ENCODE assay signal across 15 cellular contexts in the genomic region with DNA sequence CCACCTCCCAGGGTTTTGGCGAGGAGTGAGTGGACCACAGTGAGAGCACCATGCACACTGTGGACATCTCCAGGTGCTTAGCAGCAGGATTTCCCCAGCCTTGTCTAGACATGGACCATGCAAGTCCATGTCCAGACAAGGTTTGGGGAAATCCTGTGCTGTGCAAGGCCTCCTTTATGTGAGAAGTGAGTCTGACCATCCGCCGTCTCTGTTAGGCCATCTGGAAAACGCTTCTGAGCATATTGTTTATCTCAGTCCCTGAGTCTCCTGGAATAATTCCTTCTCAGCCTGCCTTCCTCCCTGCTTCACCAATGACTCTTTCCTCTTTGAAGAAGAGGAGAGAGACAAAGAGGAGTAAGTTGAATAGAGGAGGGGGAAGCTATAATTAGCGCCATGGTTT. TPM values are rescaled to one million over a fixed set of nuclear protein-coding genes. Genes with fewer than 3 reads are reported as not detected.
DNase-seq lines count a peak whose midpoint lies in the region; ATAC-seq, FAIRE-seq and TF ChIP-seq lines count a peak whose summit lies in the region.
"Had no signal": no experiment of that assay in that cellular context is flagged by ENCODE, and none has a peak within 500 bp of the region (broad histone marks: within the 10 kb centered on the region; RNA-seq: fewer than 3 reads in every experiment).

No MANE protein-coding gene starts in this region.

- H3K9me3 Mint-ChIP-seq in CD4-positive, alpha-beta T cell: no peaks in the 10 kb centered on the region
- no peaks in the 10 kb centered on the region for H3K9me3 Mint-ChIP-seq in nephron progenitor cell

- H3K4me1 ChIP-seq in K562 (replicated peaks in 1 of 2; ENCODE audit: control insufficient read depth in 2 of 2, insufficient read depth in 2 of 2, low read length in 2 of 2): peaks cover 44 to 88% of the 10 kb centered on the region in 2 experiments

- no peak for DNase-seq in CD4-positive, alpha-beta T cell
- DNase-seq in NCI-H69 (lab: John Stamatoyannopoulos, UW) (peak; percentile 40), K562 (ENCODE audit: extremely low read depth in 1 of 4, low spot score in 3 of 4) (peak in 1 of 4 experiments; percentile 37), nephron progenitor cell (no peak), DMS 273 (lab: John Stamatoyannopoulos, UW; ENCODE audit: unreplicated experiment) (no peak), dermis blood vessel endothelial cell (no peak)
- DNase-seq: caudate nucleus, hippocampal formation, lower lobe of right lung, NCI-H1417 treated with DMSO at 0.1 percent for 48 hours, NCI-H82, Right ventricle myocardium superior had no signal

- no peak for TF ChIP-seq RAD21 in K562 (CRISPR knock-in tag; conservative IDR thresholded peaks at IDR 0.05 in 1 of 2, IDR thresholded peaks at IDR 0.05 in 1 of 2)

- 29% methylated on average over 3 of the region's 5 CpGs for WGBS in K562 (ENCODE audit: insufficient coverage, low coverage, missing lambda C conversion rate)

- H3K27me3 Mint-ChIP-seq in CD4-positive, alpha-beta T cell: no peaks in the 10 kb centered on the region
- no peaks in the 10 kb centered on the region for H3K27me3 Mint-ChIP-seq in nephron progenitor cell (ENCODE audit: low read depth, poor library complexity)
- H3K27me3 Mint-ChIP-seq: progenitor cell of endocrine pancreas had no signal

- H3K9me3 ChIP-seq in CD4-positive, alpha-beta T cell (ENCODE audit: control insufficient read depth, low read length): no peaks in the 10 kb centered on the region
- H3K9me3 ChIP-seq in K562 (replicated peaks; ENCODE audit: control insufficient read depth, insufficient read depth, low read depth, low read length): no peaks in the 10 kb centered on the region
- H3K9me3 ChIP-seq: lower lobe of right lung had no signal

- POLR2A ChIA-PET in CD4-positive, alpha-beta T cell (lab: Charles Lee): interaction anchor here (0.6 to 3.9 kb wide), 22 partner anchors 8 to 259 kb away, joined by 3 to 51 read pairs (median 4); a partner anchor contains a TSS
- POLR2A ChIA-PET in K562 (lab: Yijun Ruan, JAX): interaction anchor here (0.8 kb wide), 1 partner anchor 9 kb away, joined by 5 read pairs; no protein-coding TSS in a partner anchor

- no peaks in the 10 kb centered on the region for H4K20me1 ChIP-seq in K562 (replicated peaks; ENCODE audit: control insufficient read depth, insufficient read depth, low read length)

- no TSS peak for BruUV-seq in K562 (replicated peaks; lab: Mats Ljungman, UMichigan)

- ATAC-seq in CD4-positive, alpha-beta T cell (ENCODE audit: poor library complexity): no peak
- 0 out of 3 replicates have a peak, but pooled peaks have one; percentile 2 for ATAC-seq in K562
- ATAC-seq in HG02571 (IDR thresholded peaks at IDR 0.05; ENCODE audit: unreplicated experiment): no peak
- ATAC-seq in HG02973 (IDR thresholded peaks at IDR 0.05; ENCODE audit: unreplicated experiment): no peak

- H3K4me1 Mint-ChIP-seq in CD4-positive, alpha-beta T cell (ENCODE audit: low read depth): peaks cover 92% of the 10 kb centered on the region
- H3K4me1 Mint-ChIP-seq in nephron progenitor cell: peaks cover 72% of the 10 kb centered on the region

- H3K79me2 ChIP-seq in K562 (ENCODE audit: control insufficient read depth, insufficient read depth, low read length): peaks cover 90% of the 10 kb centered on the region

- in situ Hi-C loops in K562 (cut with MboI): no loop called here

- TF ChIP-seq POLR2A in K562 (conservative IDR thresholded peaks at IDR 0.05): no peak

- CTCF ChIA-PET in CD4-positive, alpha-beta T cell (lab: Charles Lee): interaction anchor here (0.9 to 4.4 kb wide), 5 partner anchors 12 to 341 kb away, joined by 3 to 20 read pairs (median 3); a partner anchor contains a TSS
- CTCF ChIA-PET in K562 (lab: Yijun Ruan, JAX; ENCODE audit: low intra/inter-chr PET ratio): no interaction called here

- FAIRE-seq in K562 (lab: Jason Lieb, UNC): no peak

- peak overlapping the region; percentile 61 for H3K4me3 Mint-ChIP-seq in CD4-positive, alpha-beta T cell
- H3K4me3 Mint-ChIP-seq in nephron progenitor cell: no peak overlapping the region

- H3K36me3 Mint-ChIP-seq in CD4-positive, alpha-beta T cell (ENCODE audit: low read depth): peaks cover 29% of the 10 kb centered on the region
- H3K36me3 Mint-ChIP-seq in nephron progenitor cell (ENCODE audit: low read depth): no peaks in the 10 kb centered on the region

- intact Hi-C loops in CD4-positive, alpha-beta T cell (cut with DNase I, micrococcal nuclease): loop anchor here (1.0 to 5.0 kb wide), 6 partner anchors 12 to 83 kb away; no protein-coding TSS in a partner anchor
- intact Hi-C loops in K562 (cut with micrococcal nuclease): loop anchor here (1.0 to 2.0 kb wide), 3 partner anchors 8 to 61 kb away; no protein-coding TSS in a partner anchor

- H3K36me3 ChIP-seq in K562 (ENCODE audit: control insufficient read depth, insufficient read depth, low read length): peaks cover 11% of the 10 kb centered on the region
- H3K36me3 ChIP-seq: lower lobe of right lung had no signal

- peak overlapping the region; percentile 97 for H3K27ac Mint-ChIP-seq in CD4-positive, alpha-beta T cell
- peak overlapping the region; percentile 88 for H3K27ac Mint-ChIP-seq in nephron progenitor cell
- H3K27ac Mint-ChIP-seq: progenitor cell of endocrine pancreas had no signal

- peak overlapping the region; percentile 66 for H3K4me2 ChIP-seq in K562 (ENCODE audit: insufficient read depth, low read length)

- TF ChIP-seq CTCF in CD4-positive, alpha-beta T cell (IDR thresholded peaks at IDR 0.05): no peak
- TF ChIP-seq CTCF in K562 (IDR thresholded peaks at IDR 0.05 in 2 of 3, conservative IDR thresholded peaks at IDR 0.05 in 1 of 3; ENCODE audit: insufficient read depth in 2 of 3, low read depth in 1 of 3, low read length in 3 of 3): no peak
- TF ChIP-seq CTCF in nephron progenitor cell (IDR thresholded peaks at IDR 0.05): no peak

- peaks cover 6% of the 10 kb centered on the region for H3K9me1 ChIP-seq in K562 (ENCODE audit: control insufficient read depth, insufficient read depth, low read length)

- no peaks in the 10 kb centered on the region for H3K27me3 ChIP-seq in CD4-positive, alpha-beta T cell (ENCODE audit: control insufficient read depth, insufficient read depth, low read length)
- no peaks in the 10 kb centered on the region for H3K27me3 ChIP-seq in K562 (ENCODE audit: control insufficient read depth in 2 of 2, insufficient read depth in 2 of 2, low read length in 2 of 2)

- no peak for TF ChIP-seq EP300 in K562 (IDR thresholded peaks at IDR 0.05; ENCODE audit: low read length)

- peak overlapping the region; percentile 11 to 66; a peak in 3 of 4 replicates for H3K9ac ChIP-seq in K562 (ENCODE audit: insufficient read depth in 1 of 2, low read depth in 2 of 2, low read length in 2 of 2)

- peak overlapping the region; percentile 94 for H3K27ac ChIP-seq in CD4-positive, alpha-beta T cell (ENCODE audit: low read depth, low read length)
- H3K27ac ChIP-seq in K562 (ENCODE audit: extremely low read depth, low read depth, low read length): peak overlapping the region; percentile 86
- H3K27ac ChIP-seq: lower lobe of right lung had no signal

- H3K4me3 ChIP-seq in K562: no peak overlapping the region
- H3K4me3 ChIP-seq: lower lobe of right lung had no signal

- 0 out of 2 replicates have a peak overlapping the region, but pooled peaks have one; percentile 7 for H2AFZ ChIP-seq in K562 (ENCODE audit: low read depth, low read length)

TF ChIP-seq in K562, 482 proteins besides CTCF, POLR2A, EP300 and RAD21 (continues in another document):
- TF ChIP-seq GTF2A2 (tag; IDR thresholded peaks at IDR 0.05) (0 out of 2 replicates have a peak, but pooled peaks have one; percentile 23), NR3C1 (CRISPR knock-in tag; IDR thresholded peaks at IDR 0.05) (no peak), DMBX1 (CRISPR knock-in tag; IDR thresholded peaks at IDR 0.05; ENCODE audit: borderline replicate concordance) (peak; percentile 49; the same call in 1 of the 2 replicates), PTTG1 (tag; IDR thresholded peaks at IDR 0.05; ENCODE audit: low read depth) (0 out of 2 replicates have a peak, but pooled peaks have one; percentile 9)
- TF ChIP-seq, protein P1, sequence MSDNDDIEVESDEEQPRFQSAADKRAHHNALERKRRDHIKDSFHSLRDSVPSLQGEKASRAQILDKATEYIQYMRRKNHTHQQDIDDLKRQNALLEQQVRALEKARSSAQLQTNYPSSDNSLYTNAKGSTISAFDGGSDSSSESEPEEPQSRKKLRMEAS (CRISPR knock-in tag; IDR thresholded peaks at IDR 0.05): 0 out of 2 replicates have a peak, but pooled peaks have one; percentile 7
- TF ChIP-seq, protein P2, sequence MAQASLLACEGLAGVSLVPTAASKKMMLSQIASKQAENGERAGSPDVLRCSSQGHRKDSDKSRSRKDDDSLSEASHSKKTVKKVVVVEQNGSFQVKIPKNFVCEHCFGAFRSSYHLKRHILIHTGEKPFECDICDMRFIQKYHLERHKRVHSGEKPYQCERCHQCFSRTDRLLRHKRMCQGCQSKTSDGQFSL (CRISPR knock-in tag; IDR thresholded peaks at IDR 0.05): no peak
- TF ChIP-seq, protein P2 (tag; IDR thresholded peaks at IDR 0.05): 0 out of 4 replicates have a peak, but pooled peaks of 1 of the 2 experiments have one; percentile 18

RNA-seq across cellular contexts. Expression of a gene that starts 26.1 kb away (rescaled TPM):
- total RNA-seq in CD4-positive, alpha-beta T cell: 100 to 1,000 TPM; 106 to 114 TPM
- total RNA-seq in K562 (2011; cell fraction: chromatin; rRNA removed; ENCODE audit: low replicate concordance): 10.6 and 20.5 TPM in 2 replicates
- 7.8 and 9.0 TPM in 2 replicates for total RNA-seq in K562 (2011; cell fraction: nucleolus; rRNA removed)
- 12.6 and 24.7 TPM in 2 replicates for total RNA-seq in K562 (2011; cell fraction: nucleoplasm; rRNA removed)
- total RNA-seq in K562 (2014; rRNA removed) (42.0 and 46.0 TPM in 2 replicates), K562 (2014; rRNA removed; fragmentation: Illumina TruSeq; extraction: Trizol) (38.5 and 47.4 TPM in 2 replicates), K562 (2015; rRNA removed; fragmentation: Illumina TruSeq; extraction: Trizol) (44.8 and 47.0 TPM in 2 replicates), K562 (2021) (33.6 and 36.7 TPM in 2 replicates), dermis blood vessel endothelial cell (13.6 and 15.9 TPM in 2 replicates)
- polyA plus RNA-seq in K562 (2011; rRNA removed) (44.6 and 52.2 TPM in 2 replicates), K562 (2014; fragmentation: Illumina TruSeq; extraction: Trizol) (49.3 and 57.3 TPM in 2 replicates), K562 (2014; fragmentation: Nextera tagmentation; extraction: Ambion mirVana) (10 to 100 TPM; 29.9 to 34.3 TPM), K562 (2014; rRNA removed) (35.8 and 47.6 TPM in 2 replicates)
- polyA plus RNA-seq in K562 (2011; cell fraction: cytosol; rRNA removed): 35.0 and 41.8 TPM in 2 replicates
- 20.2 and 24.7 TPM in 2 replicates for polyA plus RNA-seq in K562 (2011; cell fraction: nucleus; rRNA removed)
- polyA plus RNA-seq in K562 (2012): 37.7 and 53.3 TPM in 2 replicates
- 45.1 and 60.6 TPM in 2 replicates for polyA minus RNA-seq in K562 (2011; rRNA and poly(A)+ RNA removed)
- polyA minus RNA-seq in K562 (2011; cell fraction: cytosol; rRNA and poly(A)+ RNA removed): 38.1 and 47.6 TPM in 2 replicates
- 9.3 and 20.3 TPM in 2 replicates for polyA minus RNA-seq in K562 (2011; cell fraction: nucleus; rRNA and poly(A)+ RNA removed)
